1 cellular context compared by ENCODE assay signal in genomic region chr18:32158108-32158624, GRCh38.
TF ChIP-seq lines count a peak whose summit lies in the region.

No MANE protein-coding gene starts in this region.

TF ChIP-seq in HepG2, 621 proteins besides CTCF, POLR2A, EP300 and RAD21 (continued from another document and continues in another):
- peak; percentile 87; the same call in 1 of the 2 replicates for TF ChIP-seq ZNF512B (CRISPR knock-in tag; IDR thresholded peaks at IDR 0.05; ENCODE audit: borderline replicate concordance)
- TF ChIP-seq ATF7 (IDR thresholded peaks at IDR 0.05): no peak
- no peak for TF ChIP-seq ATF7 (CRISPR knock-in tag; IDR thresholded peaks at IDR 0.05)
- 0 out of 2 replicates have a peak, but pooled peaks have one; percentile 37 for TF ChIP-seq GZF1 (CRISPR knock-in tag; IDR thresholded peaks at IDR 0.05)
- no peak for TF ChIP-seq HOXA9 (CRISPR knock-in tag; IDR thresholded peaks at IDR 0.05; ENCODE audit: borderline replicate concordance)
- no peak for TF ChIP-seq KLF9 (CRISPR knock-in tag; IDR thresholded peaks at IDR 0.05; ENCODE audit: low read depth)
- TF ChIP-seq DZIP1 (CRISPR knock-in tag; IDR thresholded peaks at IDR 0.05): no peak
- TF ChIP-seq SIX4 (CRISPR knock-in tag; IDR thresholded peaks at IDR 0.05): 0 out of 2 replicates have a peak, but pooled peaks have one; percentile 46
- 0 out of 2 replicates have a peak, but pooled peaks have one; percentile 35 for TF ChIP-seq FOXO1 (CRISPR knock-in tag; IDR thresholded peaks at IDR 0.05)
- TF ChIP-seq ZBTB38 (CRISPR knock-in tag; IDR thresholded peaks at IDR 0.05): no peak
- TF ChIP-seq RARA (CRISPR knock-in tag; IDR thresholded peaks at IDR 0.05): 0 out of 2 replicates have a peak, but pooled peaks have one; percentile 6
- peak; percentile 98 for TF ChIP-seq STAG1 (CRISPR knock-in tag; IDR thresholded peaks at IDR 0.05)
- no peak for TF ChIP-seq NR2F1 (CRISPR knock-in tag; IDR thresholded peaks at IDR 0.05)
- peak in 1 of 2 experiments; percentile 56; a peak in 2 of 4 replicates for TF ChIP-seq HMGXB4 (CRISPR knock-in tag; IDR thresholded peaks at IDR 0.05; ENCODE audit: borderline replicate concordance in 1 of 2, low read depth in 1 of 2)
- 0 out of 2 replicates have a peak, but pooled peaks have one; percentile 21 for TF ChIP-seq KDM3A (CRISPR knock-in tag; IDR thresholded peaks at IDR 0.05; ENCODE audit: low read depth)
- TF ChIP-seq KDM2A (CRISPR knock-in tag; IDR thresholded peaks at IDR 0.05; ENCODE audit: borderline replicate concordance, low read depth): peak; percentile 78
- TF ChIP-seq ZKSCAN1 (IDR thresholded peaks at IDR 0.05; ENCODE audit: low read length): no peak
- TF ChIP-seq AKAP8 (CRISPR knock-in tag; IDR thresholded peaks at IDR 0.05): no peak
- TF ChIP-seq ZFP36 (IDR thresholded peaks at IDR 0.05; ENCODE audit: borderline replicate concordance, low read depth, low read length, partially characterized antibody): peak; percentile 39
- TF ChIP-seq PITX1 (CRISPR knock-in tag; IDR thresholded peaks at IDR 0.05): peak; percentile 43; the same call in 1 of the 2 replicates
- TF ChIP-seq SNAPC4 (CRISPR knock-in tag; IDR thresholded peaks at IDR 0.05): no peak
- TF ChIP-seq SMC3 (IDR thresholded peaks at IDR 0.05; ENCODE audit: low read length): peak; percentile 94
- no peak for TF ChIP-seq ZNF556 (CRISPR knock-in tag; IDR thresholded peaks at IDR 0.05; ENCODE audit: borderline replicate concordance)
- no peak for TF ChIP-seq NONO (IDR thresholded peaks at IDR 0.05)
- no peak for TF ChIP-seq NONO (CRISPR knock-in tag; conservative IDR thresholded peaks at IDR 0.05)
- TF ChIP-seq HOMEZ (CRISPR knock-in tag; IDR thresholded peaks at IDR 0.05; ENCODE audit: low read depth): 0 out of 2 replicates have a peak, but pooled peaks have one; percentile 16
- no peak for TF ChIP-seq PLSCR1 (CRISPR knock-in tag; IDR thresholded peaks at IDR 0.05; ENCODE audit: borderline replicate concordance)
- peak; percentile 27; the same call in 1 of the 2 replicates for TF ChIP-seq ERF (CRISPR knock-in tag; IDR thresholded peaks at IDR 0.05)
- TF ChIP-seq ZNF629 (CRISPR knock-in tag; conservative IDR thresholded peaks at IDR 0.05): no peak
- TF ChIP-seq XRCC5 (optimal IDR thresholded peaks at IDR 0.05; ENCODE audit: low read length): peak; percentile 24
- TF ChIP-seq ZHX1 (CRISPR knock-in tag; IDR thresholded peaks at IDR 0.05; ENCODE audit: low read depth): no peak
- peak; percentile 92; the same call in 1 of the 2 replicates for TF ChIP-seq ZNF564 (CRISPR knock-in tag; IDR thresholded peaks at IDR 0.05)
- TF ChIP-seq GFI1 (CRISPR knock-in tag; IDR thresholded peaks at IDR 0.05; ENCODE audit: borderline replicate concordance): peak; percentile 64; the same call in 1 of the 2 replicates
- peak; percentile 47; the same call in 1 of the 2 replicates for TF ChIP-seq IKZF5 (CRISPR knock-in tag; IDR thresholded peaks at IDR 0.05)
- peak; percentile 39 for TF ChIP-seq SALL1 (CRISPR knock-in tag; IDR thresholded peaks at IDR 0.05)
- no peak for TF ChIP-seq ELF4 (CRISPR knock-in tag; IDR thresholded peaks at IDR 0.05; ENCODE audit: borderline replicate concordance)
